Comparison of ENCODE assay signal across 8 cellular contexts in genomic region chrX:154019633-154020499, GRCh38. TPM values are rescaled to one million over a fixed set of nuclear protein-coding genes. Genes with fewer than 3 reads are reported as not detected.
DNase-seq lines count a peak whose midpoint lies in the region; ATAC-seq and TF ChIP-seq lines count a peak whose summit lies in the region.

Gene IRAK1, minus strand, starts transcription at chrX:154019902. Its CDS starts 90 bp downstream, at chrX:154019812.

- H3K27ac ChIP-seq in duodenal mucosa (ENCODE audit: low read depth, low read length) (peak within 1 kb of the TSS; percentile 80), right lobe of liver (peak within 1 kb of the TSS; percentile 74 to 84 (median 78))

- TF ChIP-seq POLR2A in right lobe of liver (IDR thresholded peaks at IDR 0.05), result peak; percentile 54

- WGBS in right lobe of liver (ENCODE audit: insufficient coverage, low coverage, low lambda C conversion rate, missing lambda C conversion rate), result no CpG with 5 or more reads among the region's 96 CpGs

- H3K9ac ChIP-seq in duodenal mucosa (ENCODE audit: low read depth in 1 of 2, low read length in 2 of 2), result peak within 1 kb of the TSS; percentile 75 to 86

- H3K4me3 ChIP-seq in HFF-Myc (replicated peaks; ENCODE audit: low read depth, low read length) (peak within 1 kb of the TSS; percentile 64), duodenal mucosa (ENCODE audit: low read depth in 1 of 2, low read length in 2 of 2) (peak within 1 kb of the TSS; percentile 68 to 71), right lobe of liver (peak within 1 kb of the TSS; percentile 48 to 59 (median 50))

- H3K9me3 ChIP-seq in duodenal mucosa (ENCODE audit: control insufficient read depth in 1 of 2, low read length in 2 of 2), result no peaks in the 10 kb centered on the region
- no peaks in the 10 kb centered on the region for H3K9me3 ChIP-seq in right lobe of liver

- DNase-seq in DMS 273 (lab: John Stamatoyannopoulos, UW; ENCODE audit: unreplicated experiment), result peak; percentile 84
- DNase-seq in DMS 273 treated with DMSO at 0.1 percent for 48 hours (lab: John Stamatoyannopoulos, UW), result no peak
- no peak for DNase-seq in HFF-Myc (ENCODE audit: extremely low read depth, low read depth)
- DNase-seq in NCI-H1105 treated with DMSO at 0.1 percent for 48 hours (lab: John Stamatoyannopoulos, UW), result peak; percentile 65
- DNase-seq in activated CD4-positive, alpha-beta T cell treated with anti-CD3 and anti-CD28 coated beads for 48 hours, result peak; percentile 62
- DNase-seq in right lobe of liver, result peak; percentile 60 to 72 (median 68)
- peak; percentile 18 to 47 (median 31) for DNase-seq in stimulated activated CD4-positive, alpha-beta T cell treated with anti-CD3 and anti-CD28 coated beads, TNF-alpha, amount 100 ng/mL, for 4 hours (ENCODE audit: low read depth in 3 of 3)

- intact Hi-C loops in right lobe of liver (cut with DNase I), result no loop called here

- H3K36me3 ChIP-seq in duodenal mucosa (ENCODE audit: control insufficient read depth in 1 of 2, insufficient read depth in 2 of 2, low read length in 2 of 2) (peaks cover 6 to 24% of the 10 kb centered on the region in 2 donors), right lobe of liver (peaks cover 0 to 5% (median 0%) of the 10 kb centered on the region in 4 donors)

- ATAC-seq in right lobe of liver, result peak; percentile 73 to 81 (median 76)

- TF ChIP-seq CTCF in HFF-Myc (IDR thresholded peaks at IDR 0.05; ENCODE audit: low read depth, low read length, missing control alignments) (no peak), right lobe of liver (IDR thresholded peaks at IDR 0.05) (peak in 1 of 4 donors; percentile 8)

- H3K4me1 ChIP-seq in duodenal mucosa (ENCODE audit: control insufficient read depth in 1 of 2, insufficient read depth in 2 of 2, low read length in 2 of 2) (peaks cover 0 to 33% of the 10 kb centered on the region in 2 donors), right lobe of liver (peaks cover 0 to 2% (median 0%) of the 10 kb centered on the region in 4 donors)

- H3K27me3 ChIP-seq in duodenal mucosa (ENCODE audit: control insufficient read depth in 1 of 2, insufficient read depth in 2 of 2, low read length in 2 of 2) (no peaks in the 10 kb centered on the region), right lobe of liver (no peaks in the 10 kb centered on the region)

RNA-seq across cellular contexts. Expression of gene IRAK1, which starts in this region (rescaled TPM):
- 10 to 100 TPM; 27.4 to 77.7 (median 41.4) TPM for total RNA-seq in right lobe of liver

Comparison
In these comparisons a context has a peak if more than half of its experiments do, and no peak if none do; other contexts are left out.
1. DNase-seq: peak in DMS 273 (single experiment), NCI-H1105 treated with DMSO at 0.1 percent for 48 hours (single experiment), activated CD4-positive, alpha-beta T cell treated with anti-CD3 and anti-CD28 coated beads for 48 hours (single experiment), right lobe of liver (3 of 3) and stimulated activated CD4-positive, alpha-beta T cell treated with anti-CD3 and anti-CD28 coated beads, TNF-alpha, amount 100 ng/mL, for 4 hours (3 of 3); none in DMS 273 treated with DMSO at 0.1 percent for 48 hours (single experiment) and HFF-Myc (single experiment).
2. Peak in every context shown above with its lines, with median percentiles within 50 percentile points of each other: H3K4me3 ChIP-seq.